In genomic region chr3:10666621-10667020, GRCh38 we compare ENCODE assay signal across 11 cellular contexts.
DNase-seq lines count a peak whose midpoint lies in the region; ATAC-seq and TF ChIP-seq lines count a peak whose summit lies in the region.
"Had no signal": no experiment of that assay in that cellular context is flagged by ENCODE, and none has a peak within 500 bp of the region (broad histone marks: within the 10 kb centered on the region; RNA-seq: fewer than 3 reads in every experiment).

No MANE protein-coding gene starts in this region.

- no peaks in the 10 kb centered on the region for H3K79me2 ChIP-seq in HCT116 (ENCODE audit: insufficient read depth, low read length)

- no peaks in the 10 kb centered on the region for H4K20me1 ChIP-seq in HCT116 (ENCODE audit: insufficient read depth)

- peaks cover 29% of the 10 kb centered on the region for H3K27me3 ChIP-seq in HCT116 (ENCODE audit: insufficient read depth, low read length)

- H3K4me1 ChIP-seq in HCT116 (ENCODE audit: control insufficient read depth in 1 of 2, insufficient read depth in 2 of 2, low read length in 2 of 2) = peaks cover 0 to 8% of the 10 kb centered on the region in 2 experiments; a peak in 2 of 4 replicates

- H3K9ac ChIP-seq in HCT116 (ENCODE audit: low read length) = no peak overlapping the region
- H3K9ac ChIP-seq: GM23248 had no signal

- 0 out of 2 replicates have a peak overlapping the region, but pooled peaks have one; percentile 5 for H3K4me2 ChIP-seq in HCT116 (ENCODE audit: low read length)

- H3K9me2 ChIP-seq in HCT116 (ENCODE audit: insufficient read depth) = no peaks in the 10 kb centered on the region

- no peak for TF ChIP-seq POLR2A in HCT116 (IDR thresholded peaks at IDR 0.05; ENCODE audit: borderline replicate concordance, extremely low read depth, insufficient read depth, insufficient read length)

- no peak for TF ChIP-seq CTCF in HCT116 (IDR thresholded peaks at IDR 0.05 in 2 of 3, conservative IDR thresholded peaks at IDR 0.05 in 1 of 3; ENCODE audit: borderline replicate concordance in 1 of 3, insufficient read depth in 1 of 3, low read depth in 2 of 3, low read length in 2 of 3)
- no peak for TF ChIP-seq CTCF in activated CD8-positive, alpha-beta T cell treated with anti-CD3 and anti-CD28 coated beads for 36 hours (IDR thresholded peaks at IDR 0.05)
- TF ChIP-seq CTCF in WTC11 (IDR thresholded peaks at IDR 0.05) = no peak

- H3K36me3 Mint-ChIP-seq in activated CD8-positive, alpha-beta T cell treated with anti-CD3 and anti-CD28 coated beads for 36 hours (ENCODE audit: low read depth) = no peaks in the 10 kb centered on the region
- no peaks in the 10 kb centered on the region for H3K36me3 Mint-ChIP-seq in WTC11

- no peak overlapping the region for H3K27ac ChIP-seq in HCT116 (ENCODE audit: low read depth, low read length)
- H3K27ac ChIP-seq: GM23248 had no signal

- no peaks in the 10 kb centered on the region for H3K9me3 ChIP-seq in HCT116 (ENCODE audit: control insufficient read depth in 1 of 2, insufficient read depth in 1 of 2, low read depth in 1 of 2, low read length in 2 of 2)

- no peak overlapping the region for H2AFZ ChIP-seq in HCT116 (ENCODE audit: low read depth, low read length, poor library complexity, severe bottlenecking)
- H2AFZ ChIP-seq: GM23248 had no signal

- no peak for TF ChIP-seq RAD21 in HCT116 (IDR thresholded peaks at IDR 0.05; ENCODE audit: low read depth)

- DNase-seq in CMK (ENCODE audit: low read depth) = peak; percentile 30
- DNase-seq in HCT116 (ENCODE audit: low read depth, low spot score) = no peak
- peak; percentile 27 for DNase-seq in activated CD8-positive, alpha-beta T cell treated with anti-CD3 and anti-CD28 coated beads for 36 hours
- peak; percentile 21 for DNase-seq in left kidney (ENCODE audit: low read depth, low spot score)
- DNase-seq in T-helper 1 cell = no peak
- DNase-seq in WTC11 (ENCODE audit: low spot score) = no peak
- DNase-seq: GM23248, mesendoderm, NCI-H1417 treated with DMSO at 0.1 percent for 48 hours had no signal

- peaks cover 11% of the 10 kb centered on the region for H3K27me3 Mint-ChIP-seq in activated CD8-positive, alpha-beta T cell treated with anti-CD3 and anti-CD28 coated beads for 36 hours
- no peaks in the 10 kb centered on the region for H3K27me3 Mint-ChIP-seq in WTC11 (ENCODE audit: low read depth)

- no peaks in the 10 kb centered on the region for H3K9me3 Mint-ChIP-seq in activated CD8-positive, alpha-beta T cell treated with anti-CD3 and anti-CD28 coated beads for 36 hours
- H3K9me3 Mint-ChIP-seq in WTC11 = no peaks in the 10 kb centered on the region

- RAD21 ChIA-PET in HCT116 (lab: Charles Lee; ENCODE audit: low non-redundant PET in 1 of 2, low total read pairs in 2 of 2, uncharacterized antibody in 2 of 2, unreplicated experiment in 2 of 2) = no interaction called here

- no peak overlapping the region for H3K4me3 Mint-ChIP-seq in activated CD8-positive, alpha-beta T cell treated with anti-CD3 and anti-CD28 coated beads for 36 hours
- no peak overlapping the region for H3K4me3 Mint-ChIP-seq in WTC11

- no peak overlapping the region for H3K4me3 ChIP-seq in HCT116 (replicated peaks in 1 of 2; ENCODE audit: low read depth in 1 of 2, low read length in 2 of 2)
- H3K4me3 ChIP-seq: GM23248 had no signal

- peaks cover 6% of the 10 kb centered on the region for H3K4me1 Mint-ChIP-seq in activated CD8-positive, alpha-beta T cell treated with anti-CD3 and anti-CD28 coated beads for 36 hours (ENCODE audit: low read depth)
- peaks cover 9% of the 10 kb centered on the region for H3K4me1 Mint-ChIP-seq in WTC11

- ATAC-seq in HCT116 (peak; percentile 83), HG03442 (IDR thresholded peaks at IDR 0.05; ENCODE audit: unreplicated experiment) (no peak), HG03342 (IDR thresholded peaks at IDR 0.05; ENCODE audit: unreplicated experiment) (no peak), WTC11 (no peak)
- peak; percentile 49 for ATAC-seq in activated CD8-positive, alpha-beta T cell treated with anti-CD3 and anti-CD28 coated beads for 36 hours

- CTCF ChIA-PET in HCT116 (lab: Charles Lee) (no interaction called here), WTC11 (lab: Charles Lee) (no interaction called here)
- CTCF ChIA-PET in activated CD8-positive, alpha-beta T cell treated with anti-CD3 and anti-CD28 coated beads for 36 hours (lab: Charles Lee) = no interaction called here

- no peak overlapping the region for H3K27ac Mint-ChIP-seq in activated CD8-positive, alpha-beta T cell treated with anti-CD3 and anti-CD28 coated beads for 36 hours
- no peak overlapping the region for H3K27ac Mint-ChIP-seq in WTC11

- POLR2A ChIA-PET in HCT116 (lab: Charles Lee) (no interaction called here), WTC11 (lab: Charles Lee) (no interaction called here)
- POLR2A ChIA-PET in activated CD8-positive, alpha-beta T cell treated with anti-CD3 and anti-CD28 coated beads for 36 hours (lab: Charles Lee) = no interaction called here

- intact Hi-C loops in HCT116 (cut with micrococcal nuclease) = no loop called here
- intact Hi-C loops in activated CD8-positive, alpha-beta T cell treated with anti-CD3 and anti-CD28 coated beads for 36 hours (cut with micrococcal nuclease) = no loop called here

- no TSS peak for BruUV-seq in HCT116 (replicated peaks; lab: Mats Ljungman, UMichigan)

- H3K36me3 ChIP-seq in HCT116 (ENCODE audit: control insufficient read depth in 1 of 2, insufficient read depth in 2 of 2, low read length in 2 of 2) = no peaks in the 10 kb centered on the region

TF ChIP-seq in HCT116, 20 proteins besides CTCF, POLR2A, EP300 and RAD21:
- TF ChIP-seq CEBPB (IDR thresholded peaks at IDR 0.05; ENCODE audit: low read depth) = no peak
- TF ChIP-seq CBX3 (IDR thresholded peaks at IDR 0.05; ENCODE audit: low read depth) = no peak
- no peak for TF ChIP-seq ELF1 (IDR thresholded peaks at IDR 0.05; ENCODE audit: borderline replicate concordance, low read depth)
- TF ChIP-seq FOSL1 (IDR thresholded peaks at IDR 0.05; ENCODE audit: low read depth) = no peak
- no peak for TF ChIP-seq TCF7L2 (IDR thresholded peaks at IDR 0.05; ENCODE audit: borderline replicate concordance, extremely low read depth, insufficient read depth, insufficient read length)
- no peak for TF ChIP-seq YY1 (IDR thresholded peaks at IDR 0.05; ENCODE audit: extremely low read depth, insufficient replicate concordance, low read depth, low read length)
- no peak for TF ChIP-seq ZBTB33 (IDR thresholded peaks at IDR 0.05; ENCODE audit: extremely low read depth, insufficient replicate concordance, low read length)
- TF ChIP-seq EZH2phosphoT487 (IDR thresholded peaks at IDR 0.05; ENCODE audit: borderline replicate concordance) = no peak
- TF ChIP-seq EGR1 (IDR thresholded peaks at IDR 0.05; ENCODE audit: low read depth) = no peak
- no peak for TF ChIP-seq POLR2AphosphoS5 (IDR thresholded peaks at IDR 0.05; ENCODE audit: low read depth, low read length)
- TF ChIP-seq EZH2 (IDR thresholded peaks at IDR 0.05) = no peak

TF ChIP-seq in WTC11, 78 proteins besides CTCF, POLR2A, EP300 and RAD21:
- TF ChIP-seq SMAD3 (CRISPR knock-in tag; IDR thresholded peaks at IDR 0.05; ENCODE audit: borderline replicate concordance) = no peak
- TF ChIP-seq ZNF512 (CRISPR knock-in tag; IDR thresholded peaks at IDR 0.05; ENCODE audit: borderline replicate concordance) = no peak

Comparison
In these comparisons a context has a peak if more than half of its experiments do, and no peak if none do; other contexts are left out.
1. DNase-seq: peak in CMK (single experiment), activated CD8-positive, alpha-beta T cell treated with anti-CD3 and anti-CD28 coated beads for 36 hours (single experiment) and left kidney (single experiment); none in HCT116 (single experiment), T-helper 1 cell (0 of 5) and WTC11 (single experiment).
2. ATAC-seq: peak in HCT116 (single experiment) and activated CD8-positive, alpha-beta T cell treated with anti-CD3 and anti-CD28 coated beads for 36 hours (single experiment); none in HG03442 (single experiment), HG03342 (single experiment) and WTC11 (single experiment).